Comparison of ENCODE assay signal across 1 cellular context in genomic region chr6:85464722-85465150, GRCh38.
TF ChIP-seq lines count a peak whose summit lies in the region.

No MANE protein-coding gene starts in this region.

TF ChIP-seq in GM23338, 12 proteins besides CTCF, POLR2A, EP300 and RAD21 (continued from another document):
- TF ChIP-seq ZNF462 (CRISPR knock-in tag; IDR thresholded peaks at IDR 0.05): no peak
- TF ChIP-seq EZH2 (IDR thresholded peaks at IDR 0.05; ENCODE audit: low read depth, unreplicated experiment): no peak
- TF ChIP-seq CREB1 (CRISPR knock-in tag; IDR thresholded peaks at IDR 0.05; ENCODE audit: low read depth): no peak
